In the genomic region with DNA sequence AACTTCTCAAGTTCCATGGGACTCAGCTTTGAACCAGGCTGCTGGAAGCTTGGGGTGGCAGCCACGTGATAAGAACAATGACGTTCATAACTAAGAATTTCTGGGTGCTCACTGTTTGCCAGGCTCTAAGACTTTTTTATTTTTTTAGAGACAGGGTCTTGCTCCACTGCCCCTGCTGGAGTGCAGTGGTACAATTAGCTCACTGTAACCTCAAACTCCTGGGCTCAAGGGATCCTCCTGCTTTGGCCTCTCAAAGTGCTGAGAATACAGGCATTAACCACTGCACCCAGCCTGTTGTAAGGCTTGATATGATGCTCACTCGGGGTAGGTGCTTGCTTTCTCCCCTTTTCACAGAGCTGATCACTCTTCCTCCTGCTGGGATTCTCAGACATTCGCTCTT, we compare ENCODE assay signal across 20 cellular contexts. TPM values are rescaled to one million over a fixed set of nuclear protein-coding genes. Genes with fewer than 3 reads are reported as not detected.
DNase-seq lines count a peak whose midpoint lies in the region; ATAC-seq and TF ChIP-seq lines count a peak whose summit lies in the region.
"Had no signal": no experiment of that assay in that cellular context is flagged by ENCODE, and none has a peak within 500 bp of the region (broad histone marks: within the 10 kb centered on the region; RNA-seq: fewer than 3 reads in every experiment).

No MANE protein-coding gene starts in this region.

- H3K36me3 ChIP-seq in mammary epithelial cell (ENCODE audit: insufficient read depth, low read length) (peaks cover 20% of the 10 kb centered on the region), endodermal cell (ENCODE audit: control insufficient read depth, insufficient read depth, low read length) (no peaks in the 10 kb centered on the region), H7 (replicated peaks; ENCODE audit: control insufficient read depth, insufficient read depth, low read length) (no peaks in the 10 kb centered on the region)

- no peak overlapping the region for H3K9ac ChIP-seq in mammary epithelial cell (ENCODE audit: insufficient read depth, low read length)
- no peak overlapping the region for H3K9ac ChIP-seq in endodermal cell (ENCODE audit: extremely low read depth, low read length, poor library complexity, severe bottlenecking)

- H3K4me1 Mint-ChIP-seq in MCF 10A (ENCODE audit: insufficient read depth, unreplicated experiment) (peaks cover 32% of the 10 kb centered on the region), endodermal cell (peaks cover 6% of the 10 kb centered on the region)
- peaks cover 16% of the 10 kb centered on the region for H3K4me1 Mint-ChIP-seq in T-helper 2 cell treated with Interferon-gamma antibody and Interleukin-4, amounts not matched to agents 5 μg/mL and 100 μg/mL, for 36 hours (ENCODE audit: low read depth)
- H3K4me1 Mint-ChIP-seq: CD4-positive, CD25-positive, alpha-beta regulatory T cell had no signal

- peaks cover 63% of the 10 kb centered on the region for H3K79me2 ChIP-seq in mammary epithelial cell (ENCODE audit: insufficient read depth, low read length)

- no peaks in the 10 kb centered on the region for H3K9me3 Mint-ChIP-seq in MCF 10A (ENCODE audit: unreplicated experiment)
- H3K9me3 Mint-ChIP-seq in T-helper 2 cell treated with Interferon-gamma antibody and Interleukin-4, amounts not matched to agents 5 μg/mL and 100 μg/mL, for 36 hours: no peaks in the 10 kb centered on the region
- no peaks in the 10 kb centered on the region for H3K9me3 Mint-ChIP-seq in endodermal cell

- H3K27ac ChIP-seq in mammary epithelial cell (ENCODE audit: insufficient read depth, low read depth, low read length) (no peak overlapping the region), endodermal cell (ENCODE audit: low read depth, low read length) (no peak overlapping the region)
- H3K27ac ChIP-seq: 22Rv1, Peyer's patch had no signal

- no peaks in the 10 kb centered on the region for H4K20me1 ChIP-seq in mammary epithelial cell (ENCODE audit: insufficient read depth, low read length)

- POLR2A ChIA-PET in MCF 10A (lab: Yijun Ruan, JAX): interaction anchor here (0.6 to 1.1 kb wide), 2 partner anchors 38 to 64 kb away, joined by 3 read pairs; no protein-coding TSS in a partner anchor

- no peak overlapping the region for H2AFZ ChIP-seq in mammary epithelial cell (ENCODE audit: low read depth, low read length)

- H3K4me3 Mint-ChIP-seq in MCF 10A (ENCODE audit: unreplicated experiment) (no peak overlapping the region), endodermal cell (no peak overlapping the region)
- H3K4me3 Mint-ChIP-seq in T-helper 2 cell treated with Interferon-gamma antibody and Interleukin-4, amounts not matched to agents 5 μg/mL and 100 μg/mL, for 36 hours: no peak overlapping the region
- H3K4me3 Mint-ChIP-seq: CD4-positive, CD25-positive, alpha-beta regulatory T cell; IgD-negative memory B cell had no signal

- intact Hi-C loops in MCF 10A (cut with micrococcal nuclease) (no loop called here), mammary epithelial cell (cut with micrococcal nuclease) (no loop called here)

- H3K4me2 ChIP-seq in mammary epithelial cell (ENCODE audit: insufficient read depth, low read depth, low read length): no peak overlapping the region

- H3K9me3 ChIP-seq in mammary epithelial cell (replicated peaks; ENCODE audit: insufficient read depth, low read length) (no peaks in the 10 kb centered on the region), endodermal cell (ENCODE audit: control insufficient read depth, low read length) (no peaks in the 10 kb centered on the region)
- H3K9me3 ChIP-seq: Peyer's patch had no signal

- WGBS in mammary epithelial cell (ENCODE audit: low coverage, missing lambda C conversion rate): 96% methylated on average over 4 of the region's 4 CpGs
- 91 to 98% methylated on average over 4 of the region's 4 CpGs for WGBS in endodermal cell (ENCODE audit: insufficient coverage in 1 of 2, insufficient read length in 1 of 2), 2 experiments

- peaks cover 15% of the 10 kb centered on the region for H3K36me3 Mint-ChIP-seq in MCF 10A (ENCODE audit: insufficient read depth, unreplicated experiment)
- no peaks in the 10 kb centered on the region for H3K36me3 Mint-ChIP-seq in T-helper 2 cell treated with Interferon-gamma antibody and Interleukin-4, amounts not matched to agents 5 μg/mL and 100 μg/mL, for 36 hours (ENCODE audit: low read depth)
- H3K36me3 Mint-ChIP-seq in endodermal cell (ENCODE audit: low read depth): no peaks in the 10 kb centered on the region
- H3K36me3 Mint-ChIP-seq: CD4-positive, CD25-positive, alpha-beta regulatory T cell; IgD-negative memory B cell had no signal

- no TSS peak for BruUV-seq in MCF 10A (replicated peaks; lab: Mats Ljungman, UMichigan)
- no TSS peak for BruUV-seq in mammary epithelial cell (replicated peaks; lab: Mats Ljungman, UMichigan)

- H3K27ac Mint-ChIP-seq in MCF 10A (ENCODE audit: low read depth, unreplicated experiment): peak overlapping the region; percentile 64
- peak overlapping the region; percentile 18 for H3K27ac Mint-ChIP-seq in T-helper 2 cell treated with Interferon-gamma antibody and Interleukin-4, amounts not matched to agents 5 μg/mL and 100 μg/mL, for 36 hours
- no peak overlapping the region for H3K27ac Mint-ChIP-seq in endodermal cell
- H3K27ac Mint-ChIP-seq: CD4-positive, CD25-positive, alpha-beta regulatory T cell; IgD-negative memory B cell had no signal

- H3K4me1 ChIP-seq in mammary epithelial cell (ENCODE audit: insufficient read depth, low read length): peaks cover 14% of the 10 kb centered on the region
- H3K4me1 ChIP-seq in endodermal cell (ENCODE audit: control insufficient read depth, insufficient read depth, low read length): no peaks in the 10 kb centered on the region
- H3K4me1 ChIP-seq: Peyer's patch had no signal

- no peak for ATAC-seq in HG03135 (IDR thresholded peaks at IDR 0.05; ENCODE audit: unreplicated experiment)

- CTCF ChIA-PET in MCF 10A (lab: Yijun Ruan, JAX): interaction anchor here (0.6 to 14.7 kb wide), 3 partner anchors 8 to 296 kb away, joined by 3 to 225 read pairs (median 133); no protein-coding TSS in a partner anchor
- CTCF ChIA-PET in mammary epithelial cell (lab: Charles Lee; ENCODE audit: low non-redundant PET): no interaction called here

- H3K4me3 ChIP-seq in mammary epithelial cell (replicated peaks in 1 of 3; ENCODE audit: insufficient read depth in 1 of 3, low read depth in 2 of 3, low read length in 3 of 3) (no peak overlapping the region), endodermal cell (ENCODE audit: low read length) (no peak overlapping the region), H7 (ENCODE audit: insufficient read depth, low read depth, low read length) (no peak overlapping the region)
- H3K4me3 ChIP-seq: Peyer's patch had no signal

- DNase-seq in MCF 10A (ENCODE audit: unreplicated experiment) (no peak), mammary epithelial cell (no peak), endodermal cell (no peak), NCI-H2107 (lab: John Stamatoyannopoulos, UW) (no peak), H7 (no peak), NCI-H1694 (lab: John Stamatoyannopoulos, UW) (no peak)
- DNase-seq in T-helper 2 cell treated with Interferon-gamma antibody and Interleukin-4, amounts not matched to agents 5 μg/mL and 100 μg/mL, for 36 hours (ENCODE audit: low spot score): no peak
- DNase-seq: AML-193; CD4-positive, CD25-positive, alpha-beta regulatory T cell; COR-L47; DMS 273 treated with DMSO at 0.1 percent for 48 hours; NCI-H1417 treated with DMSO at 0.1 percent for 48 hours; NCI-H2029 treated with DMSO at 0.1 percent for 48 hours; NCI-H2171 treated with DMSO at 0.1 percent for 48 hours; NCI-H446; NCI-H526 treated with DMSO at 0.1 percent for 48 hours; Peyer's patch had no signal

- TF ChIP-seq CTCF in MCF 10A (IDR thresholded peaks at IDR 0.05; ENCODE audit: unreplicated experiment) (no peak), mammary epithelial cell (conservative IDR thresholded peaks at IDR 0.05 in 1 of 2, IDR thresholded peaks at IDR 0.05 in 1 of 2; ENCODE audit: extremely low read depth in 1 of 2, insufficient read depth in 1 of 2, low read depth in 1 of 2, low read length in 2 of 2) (no peak), endodermal cell (conservative IDR thresholded peaks at IDR 0.05) (peak; percentile 36)

- no peaks in the 10 kb centered on the region for H3K27me3 Mint-ChIP-seq in MCF 10A (ENCODE audit: insufficient read depth, unreplicated experiment)
- peaks cover 5% of the 10 kb centered on the region for H3K27me3 Mint-ChIP-seq in T-helper 2 cell treated with Interferon-gamma antibody and Interleukin-4, amounts not matched to agents 5 μg/mL and 100 μg/mL, for 36 hours (ENCODE audit: low read depth)
- no peaks in the 10 kb centered on the region for H3K27me3 Mint-ChIP-seq in endodermal cell (ENCODE audit: insufficient read depth)

- in situ Hi-C loops in mammary epithelial cell (cut with MboI; ENCODE audit: low sequenced_read_pairs in 2 of 2): no loop called here

- no peaks in the 10 kb centered on the region for H3K27me3 ChIP-seq in mammary epithelial cell (ENCODE audit: insufficient read depth, low read length)
- no peaks in the 10 kb centered on the region for H3K27me3 ChIP-seq in endodermal cell (ENCODE audit: control insufficient read depth, insufficient read depth, low read length, poor library complexity, severe bottlenecking)
- H3K27me3 ChIP-seq in H7 (ENCODE audit: control insufficient read depth, insufficient read depth, low read length): no peaks in the 10 kb centered on the region
- H3K27me3 ChIP-seq: Peyer's patch had no signal

- dilution Hi-C loops in mammary epithelial cell (cut with HindIII; ENCODE audit: low sequenced_read_pairs): no loop called here

RNA-seq across cellular contexts. Expression of a gene that starts 38.7 kb away (rescaled TPM):
- total RNA-seq in MCF 10A (2022) (6.3 and 6.9 TPM in 2 replicates), mammary epithelial cell (10 to 100 TPM; 23.0 to 41.8 TPM), endodermal cell (1 to 10 TPM; 2.7 to 4.6 TPM)
- polyA plus RNA-seq in mammary epithelial cell: 18.2 TPM
- polyA minus RNA-seq in mammary epithelial cell: 31.8 TPM
- polyA plus RNA-seq in endodermal cell (2013, experiment 1 of 2): 1.1 TPM
- 1.1 TPM for polyA plus RNA-seq in endodermal cell (2013, experiment 2 of 2)
- 0.62 and 2.0 TPM in 2 replicates for total RNA-seq in H7 (2014; rRNA removed; shearing (Covaris generic))
- polyA plus RNA-seq: IgD-negative memory B cell had no signal
